Comparison of ENCODE assay signal across 10 cellular contexts in genomic region chr2:148603562-148603920, GRCh38. TPM values are rescaled to one million over a fixed set of nuclear protein-coding genes. Genes with fewer than 3 reads are reported as not detected.
DNase-seq lines count a peak whose midpoint lies in the region; ATAC-seq, FAIRE-seq and TF ChIP-seq lines count a peak whose summit lies in the region.
"Had no signal": no experiment of that assay in that cellular context is flagged by ENCODE, and none has a peak within 500 bp of the region (broad histone marks: within the 10 kb centered on the region; RNA-seq: fewer than 3 reads in every experiment).

No MANE protein-coding gene starts in this region.

- H3K4me1 ChIP-seq in GM12878 (ENCODE audit: control insufficient read depth, insufficient read depth, low read length), result peaks cover 13% of the 10 kb centered on the region
- H3K4me1 ChIP-seq: parathyroid adenoma had no signal

- ATAC-seq in GM21423 (IDR thresholded peaks at IDR 0.05; ENCODE audit: unreplicated experiment) (peak; percentile 99), HG03103 (IDR thresholded peaks at IDR 0.05; ENCODE audit: low read depth, unreplicated experiment) (peak; percentile 99), GM12878 (peak; percentile 99)
- ATAC-seq: esophagus mucosa had no signal

- H3K27ac Mint-ChIP-seq in activated CD4-positive, alpha-beta T cell treated with anti-CD3 and anti-CD28 coated beads, Interleukin-2, amount 10 ng/mL, durations not matched to agents 7 days and 5 days, result no peak overlapping the region

- intact Hi-C loops in GM12878 (cut with micrococcal nuclease; ENCODE audit: unreplicated experiment), result no loop called here

- H3K36me3 Mint-ChIP-seq in activated CD4-positive, alpha-beta T cell treated with anti-CD3 and anti-CD28 coated beads, Interleukin-2, amount 10 ng/mL, durations not matched to agents 7 days and 5 days (ENCODE audit: low read depth), result peaks cover 9% of the 10 kb centered on the region

- no TSS peak for BruUV-seq in GM12878 (replicated peaks; lab: Mats Ljungman, UMichigan)

- CTCF ChIA-PET in activated CD4-positive, alpha-beta T cell treated with anti-CD3 and anti-CD28 coated beads, Interleukin-2, amount 10 ng/mL, durations not matched to agents 7 days and 5 days (lab: Charles Lee), result interaction anchor here (1.1 to 2.6 kb wide), 3 partner anchors 10 to 35 kb away, joined by 3 to 17 read pairs (median 4); no protein-coding TSS in a partner anchor
- CTCF ChIA-PET in GM12878 (lab: Yijun Ruan, JAX), result interaction anchor here (1.0 to 2.2 kb wide), 4 partner anchors 8 to 613 kb away, joined by 3 to 7 read pairs (median 4); no protein-coding TSS in a partner anchor

- H3K79me2 ChIP-seq in GM12878 (ENCODE audit: control insufficient read depth, insufficient read depth, low read length), result no peaks in the 10 kb centered on the region
- H3K79me2 ChIP-seq: parathyroid adenoma had no signal

- H3K4me3 ChIP-seq in GM12878, result no peak overlapping the region

- H3K36me3 ChIP-seq in GM12878 (ENCODE audit: control insufficient read depth in 2 of 2, insufficient read depth in 2 of 2, low read length in 1 of 2), result no peaks in the 10 kb centered on the region

- no peaks in the 10 kb centered on the region for H4K20me1 ChIP-seq in GM12878 (ENCODE audit: control insufficient read depth, insufficient read depth)

- peak; percentile 10 for DNase-seq in activated CD4-positive, alpha-beta T cell treated with anti-CD3 and anti-CD28 coated beads, Interleukin-2, amount 10 ng/mL, durations not matched to agents 7 days and 5 days
- DNase-seq in activated CD4-positive, alpha-beta T cell treated with anti-CD3 and anti-CD28 coated beads for 4 hours, result no peak
- DNase-seq in GM12878 (ENCODE audit: low read depth, low spot score), result peak; percentile 73
- no peak for DNase-seq in NCI-H345 (lab: John Stamatoyannopoulos, UW)
- no peak for DNase-seq in COLO668 (lab: John Stamatoyannopoulos, UW; ENCODE audit: unreplicated experiment)
- no peak for DNase-seq in mucosa of gallbladder (ENCODE audit: low spot score)

- peaks cover 3% of the 10 kb centered on the region in 2 experiments; a peak in 2 of 4 replicates for H3K27me3 ChIP-seq in GM12878 (replicated peaks in 1 of 2; ENCODE audit: control insufficient read depth in 2 of 2, insufficient read depth in 2 of 2, low read length in 1 of 2)

- peak; percentile 31 for FAIRE-seq in GM12878 (lab: Jason Lieb, UNC)

- peak overlapping the region; percentile 50 for H3K4me2 ChIP-seq in GM12878 (ENCODE audit: control insufficient read depth, insufficient read depth)

- TF ChIP-seq CTCF in GM12878 (IDR thresholded peaks at IDR 0.05 in 2 of 3, conservative IDR thresholded peaks at IDR 0.05 in 1 of 3; ENCODE audit: control insufficient read depth in 2 of 3, extremely low read depth in 1 of 3, insufficient read depth in 1 of 3, low read depth in 3 of 3, low read length in 3 of 3), result no peak

- no peak for TF ChIP-seq POLR2A in GM12878 (IDR thresholded peaks at IDR 0.05; ENCODE audit: low read depth, low read length)

- H2AFZ ChIP-seq in GM12878 (ENCODE audit: control insufficient read depth, low read depth, low read length), result no peak overlapping the region
- H2AFZ ChIP-seq: parathyroid adenoma had no signal

- peak; percentile 61 to 71; a peak in 3 of 4 replicates for TF ChIP-seq EP300 in GM12878 (IDR thresholded peaks at IDR 0.05; ENCODE audit: borderline replicate concordance in 1 of 2, control insufficient read depth in 1 of 2, low read depth in 2 of 2, low read length in 2 of 2)

- H3K4me3 Mint-ChIP-seq in activated CD4-positive, alpha-beta T cell treated with anti-CD3 and anti-CD28 coated beads, Interleukin-2, amount 10 ng/mL, durations not matched to agents 7 days and 5 days, result no peak overlapping the region

- no peak overlapping the region for H3K27ac ChIP-seq in GM12878 (ENCODE audit: control insufficient read depth, insufficient read depth)
- H3K27ac ChIP-seq: parathyroid adenoma had no signal

- RAD21 ChIA-PET in GM12878 (lab: Charles Lee; ENCODE audit: unreplicated experiment), result interaction anchor here (1.2 to 1.5 kb wide), 3 partner anchors 11 to 616 kb away, joined by 3 to 4 read pairs (median 3); no protein-coding TSS in a partner anchor

- peaks cover 8% of the 10 kb centered on the region for H3K27me3 Mint-ChIP-seq in activated CD4-positive, alpha-beta T cell treated with anti-CD3 and anti-CD28 coated beads, Interleukin-2, amount 10 ng/mL, durations not matched to agents 7 days and 5 days

- H3K9ac ChIP-seq in GM12878 (ENCODE audit: control insufficient read depth, insufficient read depth, low read length), result no peak overlapping the region
- H3K9ac ChIP-seq: parathyroid adenoma had no signal

- POLR2A ChIA-PET in activated CD4-positive, alpha-beta T cell treated with anti-CD3 and anti-CD28 coated beads, Interleukin-2, amount 10 ng/mL, durations not matched to agents 7 days and 5 days (lab: Charles Lee), result no interaction called here
- POLR2A ChIA-PET in GM12878 (lab: Charles Lee), result no interaction called here

- H3K9me3 ChIP-seq in GM12878 (replicated peaks; ENCODE audit: control insufficient read depth, insufficient read depth, low read length), result peaks cover 20% of the 10 kb centered on the region; the same call in 2 of the 3 replicates

- SMC1A ChIA-PET in GM12878 (lab: Charles Lee; ENCODE audit: uncharacterized antibody, unreplicated experiment), result interaction anchor here (1.0 to 3.6 kb wide), 2 partner anchors 11 to 14 kb away, joined by 5 to 19 read pairs; no protein-coding TSS in a partner anchor

- TF ChIP-seq RAD21 in GM12878 (IDR thresholded peaks at IDR 0.05; ENCODE audit: insufficient read depth, low read depth, low read length), result no peak

- peaks cover 11% of the 10 kb centered on the region for H3K4me1 Mint-ChIP-seq in activated CD4-positive, alpha-beta T cell treated with anti-CD3 and anti-CD28 coated beads, Interleukin-2, amount 10 ng/mL, durations not matched to agents 7 days and 5 days

- peaks cover 21% of the 10 kb centered on the region for H3K9me3 Mint-ChIP-seq in activated CD4-positive, alpha-beta T cell treated with anti-CD3 and anti-CD28 coated beads, Interleukin-2, amount 10 ng/mL, durations not matched to agents 7 days and 5 days

- in situ Hi-C loops in GM12878 (cut with MboI), result no loop called here

- 0% methylated on average over 3 of the region's 3 CpGs for WGBS in GM12878 (ENCODE audit: insufficient coverage, insufficient replicate concordance, low lambda C conversion rate, missing lambda C conversion rate)

TF ChIP-seq in GM12878, 131 proteins besides CTCF, POLR2A, EP300 and RAD21 (continues in another document):
- TF ChIP-seq FOS (IDR thresholded peaks at IDR 0.05; ENCODE audit: borderline replicate concordance, extremely low read depth, insufficient read length) (no peak), ETV6 (conservative IDR thresholded peaks at IDR 0.05 in 1 of 2, IDR thresholded peaks at IDR 0.05 in 1 of 2; ENCODE audit: borderline replicate concordance in 1 of 2, low read depth in 1 of 2) (peak in 1 of 2 experiments; percentile 83; a peak in 2 of 4 replicates), TCF12 (IDR thresholded peaks at IDR 0.05; ENCODE audit: low read depth, low read length) (0 out of 2 replicates have a peak, but pooled peaks have one; percentile 24), ZBED1 (IDR thresholded peaks at IDR 0.05; ENCODE audit: borderline replicate concordance) (peak; percentile 67; the same call in 1 of the 2 replicates), EED (IDR thresholded peaks at IDR 0.05; ENCODE audit: low read depth) (peak; percentile 92)

RNA-seq across cellular contexts. Expression of gene EPC2, which starts 41.0 kb away (rescaled TPM):
- total RNA-seq in activated CD4-positive, alpha-beta T cell treated with anti-CD3 and anti-CD28 coated beads, Interleukin-2, amount 10 ng/mL, durations not matched to agents 7 days and 5 days, result 10 to 100 TPM; 32.0 to 38.1 TPM
- total RNA-seq in GM12878 (2013; cell fraction: nucleolus; rRNA removed), result 65.4 and 68.5 TPM in 2 replicates
- total RNA-seq in GM12878 (2014; rRNA removed) (14.4 and 14.6 TPM in 2 replicates), GM12878 (2014; rRNA removed; fragmentation: Illumina TruSeq; extraction: Trizol) (16.5 and 16.7 TPM in 2 replicates), GM12878 (2021) (14.8 and 16.1 TPM in 2 replicates), mucosa of gallbladder (30.8 TPM)
- 7.6 TPM for polyA plus RNA-seq in GM12878 (2011; ENCODE audit: low read depth)
- polyA plus RNA-seq in GM12878 (2011; rRNA removed) (14.8 and 17.2 TPM in 2 replicates), GM12878 (2014; fragmentation: Illumina TruSeq; extraction: Trizol) (13.6 and 18.5 TPM in 2 replicates), GM12878 (2014; fragmentation: Nextera tagmentation; extraction: Ambion mirVana) (1 to 10 TPM; 2.0 to 2.6 TPM), GM12878 (2014; rRNA removed) (7.0 and 7.9 TPM in 2 replicates), GM12878 (2016; fragmentation: Nextera tagmentation; extraction: Ambion mirVana) (1 to 10 TPM; 3.0 to 3.5 TPM)
- 7.0 and 8.5 TPM in 2 replicates for polyA plus RNA-seq in GM12878 (2011; cell fraction: cytosol; rRNA removed)
- polyA plus RNA-seq in GM12878 (2011; cell fraction: nucleus; rRNA removed), result 11.1 and 12.5 TPM in 2 replicates
- polyA plus RNA-seq in GM12878 (2012), result 8.2 and 10.7 TPM in 2 replicates
- polyA minus RNA-seq in GM12878 (2011; rRNA and poly(A)+ RNA removed), result 21.8 and 35.7 TPM in 2 replicates
- 7.1 and 7.2 TPM in 2 replicates for polyA minus RNA-seq in GM12878 (2011; cell fraction: cytosol; rRNA and poly(A)+ RNA removed)
- 23.3 and 46.1 TPM in 2 replicates for polyA minus RNA-seq in GM12878 (2011; cell fraction: nucleus; rRNA and poly(A)+ RNA removed)

Comparison
In these comparisons a context has a peak if more than half of its experiments do, and no peak if none do; other contexts are left out.
1. DNase-seq: peak in activated CD4-positive, alpha-beta T cell treated with anti-CD3 and anti-CD28 coated beads, Interleukin-2, amount 10 ng/mL, durations not matched to agents 7 days and 5 days (single experiment) and GM12878 (single experiment); none in activated CD4-positive, alpha-beta T cell treated with anti-CD3 and anti-CD28 coated beads for 4 hours (0 of 2), NCI-H345 (single experiment), COLO668 (single experiment) and mucosa of gallbladder (single experiment).
2. Peak in every context shown above with its lines, with median percentiles within 50 percentile points of each other: ATAC-seq.